In the genomic region with DNA sequence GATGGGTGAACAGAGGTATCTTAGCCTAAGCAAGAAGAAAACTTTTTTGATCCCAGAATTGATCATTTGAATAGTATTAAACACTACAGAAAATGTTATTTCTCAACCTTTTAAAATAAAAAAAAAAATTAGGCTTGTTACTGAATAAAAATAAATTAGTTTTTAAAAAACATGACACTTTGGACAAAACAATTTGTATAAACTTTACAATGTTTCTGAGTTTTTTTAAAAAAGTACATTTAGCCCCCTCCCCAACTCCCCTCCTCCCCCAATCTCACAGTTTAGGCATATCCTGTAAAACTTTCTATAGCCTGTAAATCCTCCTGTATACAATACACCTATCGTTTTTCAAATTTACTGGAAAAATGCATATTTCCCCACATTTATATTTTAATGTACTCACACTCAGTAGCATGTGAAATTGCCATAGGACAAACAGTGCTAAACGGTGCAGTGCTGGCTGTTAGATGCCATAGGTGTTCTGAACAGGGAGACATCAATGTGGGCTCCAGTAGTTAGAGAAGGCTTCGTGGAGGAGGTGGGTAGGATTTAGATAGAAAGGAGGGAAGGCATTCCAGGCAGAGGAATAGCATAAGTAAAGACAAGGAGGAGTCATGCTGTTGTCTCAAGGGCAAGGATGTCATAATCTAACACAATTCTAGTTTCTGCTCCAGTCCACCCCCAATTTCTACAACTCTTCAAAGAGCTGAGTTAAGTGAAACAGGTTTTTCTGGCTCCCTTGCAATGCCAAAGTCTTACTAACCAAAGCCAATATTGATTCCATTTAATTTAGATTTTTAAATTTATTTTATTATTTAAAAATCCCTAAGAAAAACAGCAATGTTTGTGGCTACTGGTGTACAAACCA, we compare ENCODE assay signal across 1 cellular context.
TF ChIP-seq lines count a peak whose summit lies in the region.

No MANE protein-coding gene starts in this region.

TF ChIP-seq in K562, 482 proteins besides CTCF, POLR2A, EP300 and RAD21:
- TF ChIP-seq HNRNPK (IDR thresholded peaks at IDR 0.05; ENCODE audit: low read depth, low read length, poor library complexity, severe bottlenecking): peak; percentile 87
- no peak for TF ChIP-seq CBX1 (IDR thresholded peaks at IDR 0.05; ENCODE audit: low read depth)
- TF ChIP-seq, protein P1, sequence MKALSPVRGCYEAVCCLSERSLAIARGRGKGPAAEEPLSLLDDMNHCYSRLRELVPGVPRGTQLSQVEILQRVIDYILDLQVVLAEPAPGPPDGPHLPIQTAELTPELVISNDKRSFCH (CRISPR knock-in tag; IDR thresholded peaks at IDR 0.05): no peak
- TF ChIP-seq, protein P1 (tag; IDR thresholded peaks at IDR 0.05): no peak
- no peak for TF ChIP-seq BHLHE40 (IDR thresholded peaks at IDR 0.05; ENCODE audit: low read length)
